18 cellular contexts compared by ENCODE assay signal in the genomic region with DNA sequence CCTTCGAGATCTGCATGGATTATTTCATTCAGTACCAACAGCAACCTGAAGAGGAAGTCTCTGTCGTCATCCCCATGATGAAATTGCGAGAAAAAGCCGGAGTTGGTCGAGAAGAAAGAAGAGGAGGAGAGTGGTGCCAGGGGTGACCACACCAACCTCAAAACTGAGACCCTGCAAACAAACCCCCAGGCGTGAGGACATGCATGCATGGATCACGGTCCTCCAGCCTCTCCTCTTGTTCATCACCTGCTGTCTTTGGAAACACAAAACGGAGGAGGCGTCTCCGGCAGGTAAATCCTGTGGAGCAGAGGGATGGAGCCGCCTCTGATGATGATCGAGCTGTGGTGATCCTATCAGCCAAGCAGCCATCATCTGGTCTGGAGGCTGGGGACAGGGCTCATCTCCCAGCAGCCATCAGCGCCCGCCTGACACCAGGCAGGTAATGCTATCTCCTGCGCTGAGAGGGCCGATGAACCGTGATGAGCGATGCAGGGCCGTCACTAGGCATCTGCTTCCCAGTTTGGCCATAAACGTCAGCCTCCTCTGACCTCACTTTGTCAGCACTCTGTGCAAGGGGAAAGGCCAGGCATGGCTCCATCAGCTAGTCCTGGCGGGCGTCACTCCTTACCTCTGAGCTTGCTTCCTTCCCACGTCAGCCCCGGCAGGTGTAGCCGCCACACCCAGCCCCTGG.
DNase-seq lines count a peak whose midpoint lies in the region; FAIRE-seq and TF ChIP-seq lines count a peak whose summit lies in the region.
"Had no signal": no experiment of that assay in that cellular context is flagged by ENCODE, and none has a peak within 500 bp of the region (broad histone marks: within the 10 kb centered on the region; RNA-seq: fewer than 3 reads in every experiment).

No MANE protein-coding gene starts in this region.

- peak overlapping the region; percentile 16; the same call in 1 of the 2 replicates for H2BK15ac ChIP-seq in H1 (ENCODE audit: low read length)

- H3K4me1 ChIP-seq in H1 (replicated peaks in 1 of 4; ENCODE audit: control insufficient read depth in 3 of 4, insufficient read depth in 4 of 4, low read length in 3 of 4) (peaks cover 0 to 3% (median 0%) of the 10 kb centered on the region in 4 experiments; a peak in 3 of 7 replicates), osteoblast (ENCODE audit: insufficient read depth, low read length) (no peaks in the 10 kb centered on the region)

- CTCF ChIA-PET in H1 (lab: Charles Lee; ENCODE audit: partially characterized antibody) = no interaction called here

- no peaks in the 10 kb centered on the region for H3K23me2 ChIP-seq in H1 (ENCODE audit: low read depth, low read length)

- no peak overlapping the region for H3K56ac ChIP-seq in H1 (replicated peaks; ENCODE audit: insufficient read length, low read depth, low read length)

- 91% methylated on average over 23 of the region's 25 CpGs; no CpG with 5 or more reads in 1 of the 2 experiments for WGBS in H1 (ENCODE audit: extremely low coverage in 1 of 2, insufficient coverage in 1 of 2, insufficient read length in 1 of 2, insufficient replicate concordance in 2 of 2, low coverage in 1 of 2, low lambda C conversion rate in 2 of 2, missing lambda C conversion rate in 1 of 2), 2 experiments

- H4K91ac ChIP-seq in H1 (replicated peaks; ENCODE audit: insufficient read length, low read length) = peak overlapping the region; percentile 31

- no peak for TF ChIP-seq CTCF in H1 (IDR thresholded peaks at IDR 0.05; ENCODE audit: control extremely low read depth in 1 of 3, insufficient read depth in 1 of 3, low read depth in 1 of 3, low read length in 3 of 3)
- no peak for TF ChIP-seq CTCF in osteoblast (IDR thresholded peaks at IDR 0.05; ENCODE audit: extremely low read depth, low read depth, low read length)

- DNase-seq in NCI-H2029 (lab: John Stamatoyannopoulos, UW) = peak; percentile 38
- no peak for DNase-seq in NCI-H2029 treated with DMSO at 0.1 percent for 48 hours (lab: John Stamatoyannopoulos, UW)
- no peak for DNase-seq in H1 (ENCODE audit: low read depth in 1 of 2, low spot score in 2 of 2)
- DNase-seq in osteoblast (ENCODE audit: insufficient read length, low spot score, missing footprints) = peak; percentile 31
- DNase-seq in ureter (ENCODE audit: low spot score) = peak; percentile 19
- no peak for DNase-seq in DMS79 (lab: John Stamatoyannopoulos, UW)
- DNase-seq in effector CD4-positive, alpha-beta T cell = no peak
- no peak for DNase-seq in COLO829 (ENCODE audit: low spot score)
- DNase-seq: Calu3; CD4-positive, CD25-positive, alpha-beta regulatory T cell; DMS 273 treated with DMSO at 0.1 percent for 48 hours; EL; H9 had no signal

- H3K4me2 ChIP-seq in H1 (ENCODE audit: insufficient read depth in 1 of 2, low read depth in 2 of 2, low read length in 2 of 2) = no peak overlapping the region
- no peak overlapping the region for H3K4me2 ChIP-seq in osteoblast (ENCODE audit: insufficient read depth, low read length)
- H3K4me2 ChIP-seq: BLaER1, GM23338 had no signal

- H3K36me3 ChIP-seq in H1 (ENCODE audit: control insufficient read depth in 2 of 4, insufficient read depth in 4 of 4, low read length in 3 of 4) (no peaks in the 10 kb centered on the region), osteoblast (ENCODE audit: insufficient read depth, low read length) (no peaks in the 10 kb centered on the region)
- H3K36me3 ChIP-seq: BLaER1 had no signal

- H2AFZ ChIP-seq in H1 (ENCODE audit: low read length) (no peak overlapping the region), osteoblast (ENCODE audit: low read length) (no peak overlapping the region)
- H2AFZ ChIP-seq: GM23338 had no signal

- H3K27ac ChIP-seq in H1 (ENCODE audit: low read depth, low read length) = no peak overlapping the region
- no peak overlapping the region for H3K27ac ChIP-seq in osteoblast (ENCODE audit: low read depth, low read length)
- H3K27ac ChIP-seq: 22Rv1, BLaER1 had no signal

- no peak overlapping the region for H2BK5ac ChIP-seq in H1 (ENCODE audit: low read depth, low read length)

- no peak overlapping the region for H3K9ac ChIP-seq in H1 (replicated peaks in 1 of 4; ENCODE audit: extremely low read depth in 1 of 4, low read depth in 3 of 4, low read length in 3 of 4)
- H3K9ac ChIP-seq: BLaER1 had no signal

- H3K4me3 ChIP-seq in H1 (ENCODE audit: extremely low read depth in 1 of 4, insufficient read depth in 2 of 4, low read depth in 3 of 4, low read length in 4 of 4) (no peak overlapping the region), osteoblast (ENCODE audit: insufficient read depth, low read length) (no peak overlapping the region)
- H3K4me3 ChIP-seq: BLaER1, GM23338 had no signal

- H3K9me3 ChIP-seq in H1 (ENCODE audit: insufficient read depth in 2 of 2, low read depth in 1 of 2, low read length in 1 of 2) (peaks cover 0 to 6% of the 10 kb centered on the region in 2 experiments; a peak in 1 of 4 replicates), osteoblast (ENCODE audit: low read depth, low read length) (peaks cover 4% of the 10 kb centered on the region)
- H3K9me3 ChIP-seq: BLaER1 had no signal

- no peak overlapping the region for H3K23ac ChIP-seq in H1 (ENCODE audit: insufficient read length)

- H3K79me2 ChIP-seq in H1 (ENCODE audit: control insufficient read depth in 1 of 2, insufficient read depth in 2 of 2, low read length in 2 of 2) (no peaks in the 10 kb centered on the region), osteoblast (ENCODE audit: insufficient read depth, low read length) (no peaks in the 10 kb centered on the region)

- H2BK20ac ChIP-seq in H1 (ENCODE audit: low read length) = no peak overlapping the region

- no peak overlapping the region for H3K18ac ChIP-seq in H1 (ENCODE audit: extremely low read depth, low read length)

- H4K20me1 ChIP-seq in H1 (replicated peaks in 1 of 2; ENCODE audit: control insufficient read depth in 1 of 2, insufficient read depth in 2 of 2, low read length in 2 of 2) = no peaks in the 10 kb centered on the region
- H4K20me1 ChIP-seq in osteoblast (ENCODE audit: insufficient read depth, low read length) = no peaks in the 10 kb centered on the region
- H4K20me1 ChIP-seq: BLaER1 had no signal

- no peaks in the 10 kb centered on the region for H3K79me1 ChIP-seq in H1 (ENCODE audit: low read depth, low read length)

- no peak overlapping the region for H4K5ac ChIP-seq in H1 (ENCODE audit: insufficient read length, low read depth, low read length)

- POLR2A ChIA-PET in H1 (lab: Charles Lee; ENCODE audit: partially characterized antibody) = no interaction called here

- H3K4ac ChIP-seq in H1 (replicated peaks; ENCODE audit: insufficient read length, low read depth, low read length) = no peak overlapping the region

- H2BK12ac ChIP-seq in H1 (ENCODE audit: low read depth, low read length) = no peak overlapping the region

- no peak for TF ChIP-seq POLR2A in H1 (IDR thresholded peaks at IDR 0.05; ENCODE audit: control extremely low read depth in 1 of 2, low read depth in 2 of 2, low read length in 2 of 2)

- no peak for TF ChIP-seq RAD21 in H1 (IDR thresholded peaks at IDR 0.05 in 1 of 2, conservative IDR thresholded peaks at IDR 0.05 in 1 of 2; ENCODE audit: low read depth in 2 of 2, low read length in 2 of 2)

- no peak overlapping the region for H3K14ac ChIP-seq in H1 (ENCODE audit: insufficient read length)

- H2AK5ac ChIP-seq in H1 (ENCODE audit: low read depth, low read length) = no peak overlapping the region

- FAIRE-seq in H1 (lab: Jason Lieb, UNC) = no peak
- FAIRE-seq: G401.6, GM12891 had no signal

- H3K27me3 ChIP-seq in H1 (replicated peaks in 1 of 4; ENCODE audit: control insufficient read depth in 3 of 4, extremely low read depth in 1 of 4, insufficient read depth in 3 of 4, low read length in 3 of 4) (no peaks in the 10 kb centered on the region), osteoblast (ENCODE audit: insufficient read depth, low read length) (no peaks in the 10 kb centered on the region)
- H3K27me3 ChIP-seq: BLaER1 had no signal

- no peak overlapping the region for H2BK120ac ChIP-seq in H1 (replicated peaks; ENCODE audit: low read depth, low read length)

- H4K8ac ChIP-seq in H1 (ENCODE audit: extremely low read depth, insufficient read depth, low read length) = no peak overlapping the region

- TF ChIP-seq EP300 in H1 (IDR thresholded peaks at IDR 0.05; ENCODE audit: borderline replicate concordance in 1 of 2, low read depth in 2 of 2, low read length in 2 of 2) = no peak

TF ChIP-seq in H1, 55 proteins besides CTCF, POLR2A, EP300 and RAD21 (continues in another document):
- TF ChIP-seq, protein P1, sequence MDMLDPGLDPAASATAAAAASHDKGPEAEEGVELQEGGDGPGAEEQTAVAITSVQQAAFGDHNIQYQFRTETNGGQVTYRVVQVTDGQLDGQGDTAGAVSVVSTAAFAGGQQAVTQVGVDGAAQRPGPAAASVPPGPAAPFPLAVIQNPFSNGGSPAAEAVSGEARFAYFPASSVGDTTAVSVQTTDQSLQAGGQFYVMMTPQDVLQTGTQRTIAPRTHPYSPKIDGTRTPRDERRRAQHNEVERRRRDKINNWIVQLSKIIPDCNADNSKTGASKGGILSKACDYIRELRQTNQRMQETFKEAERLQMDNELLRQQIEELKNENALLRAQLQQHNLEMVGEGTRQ (IDR thresholded peaks at IDR 0.05; ENCODE audit: low read length) = no peak
- TF ChIP-seq HDAC2 (IDR thresholded peaks at IDR 0.05; ENCODE audit: borderline replicate concordance in 1 of 2, low read depth in 2 of 2, low read length in 2 of 2) (no peak), NRF1 (IDR thresholded peaks at IDR 0.05; ENCODE audit: low read depth, low read length) (no peak), TAF7 (optimal IDR thresholded peaks at IDR 0.05; ENCODE audit: borderline replicate concordance, low read depth, low read length) (no peak), ASH2L (IDR thresholded peaks at IDR 0.05; ENCODE audit: low read length) (no peak), SIX5 (IDR thresholded peaks at IDR 0.05; ENCODE audit: low read depth, low read length) (no peak), POU5F1 (IDR thresholded peaks at IDR 0.05; ENCODE audit: low read depth, low read length) (no peak), SIN3A (conservative IDR thresholded peaks at IDR 0.05 in 1 of 2, IDR thresholded peaks at IDR 0.05 in 1 of 2; ENCODE audit: low read depth in 1 of 2, low read length in 2 of 2) (no peak), SP4 (IDR thresholded peaks at IDR 0.05; ENCODE audit: low read length) (no peak), CBX8 (IDR thresholded peaks at IDR 0.05; ENCODE audit: borderline replicate concordance, low read depth, low read length) (no peak), CEBPB (IDR thresholded peaks at IDR 0.05; ENCODE audit: low read depth, low read length) (no peak), TCF12 (IDR thresholded peaks at IDR 0.05; ENCODE audit: low read depth, low read length) (no peak), KDM4A (IDR thresholded peaks at IDR 0.05; ENCODE audit: low read depth, low read length, severe bottlenecking) (no peak), CHD1 (IDR thresholded peaks at IDR 0.05; ENCODE audit: low read depth, low read length) (no peak)
- TF ChIP-seq, protein P2, sequence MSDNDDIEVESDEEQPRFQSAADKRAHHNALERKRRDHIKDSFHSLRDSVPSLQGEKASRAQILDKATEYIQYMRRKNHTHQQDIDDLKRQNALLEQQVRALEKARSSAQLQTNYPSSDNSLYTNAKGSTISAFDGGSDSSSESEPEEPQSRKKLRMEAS (IDR thresholded peaks at IDR 0.05) = no peak

Comparison
In these comparisons a context has a peak if more than half of its experiments do, and no peak if none do; other contexts are left out.
1. DNase-seq: peak in NCI-H2029 (single experiment), osteoblast (single experiment) and ureter (single experiment); none in NCI-H2029 treated with DMSO at 0.1 percent for 48 hours (single experiment), H1 (0 of 2), DMS79 (single experiment), effector CD4-positive, alpha-beta T cell (single experiment) and COLO829 (single experiment).